In genomic region chr12:46266382-46266791, GRCh38 we compare ENCODE assay signal across 8 cellular contexts. TPM values are rescaled to one million over a fixed set of nuclear protein-coding genes. Genes with fewer than 3 reads are reported as not detected.
DNase-seq lines count a peak whose midpoint lies in the region; ATAC-seq and TF ChIP-seq lines count a peak whose summit lies in the region.

No MANE protein-coding gene starts in this region.

- no peaks in the 10 kb centered on the region for H3K9me3 Mint-ChIP-seq in HFFc6

- intact Hi-C loops in ovary (cut with DNase I): loop anchor here in 2 of 4 donors (5.0 to 10.0 kb wide), 2 partner anchors 98 to 106 kb away; partner anchors contain the start of gene SLC38A2 (in 1 of the 2)

- peak overlapping the region; percentile 64 to 94 (median 82) for H3K4me3 ChIP-seq in BLaER1 treated with 17β-estradiol and CSF1 and Interleukin-3, amounts not matched to agents 10 nM and 100 nM
- H3K4me3 ChIP-seq in HFF-Myc (replicated peaks; ENCODE audit: low read depth, low read length) (peak overlapping the region; percentile 91), ovary (peak overlapping the region; percentile 60)

- peaks cover 0 to 18% (median 6%) of the 10 kb centered on the region in 11 experiments; a peak in 12 of 22 replicates for H3K9me3 ChIP-seq in BLaER1 treated with 17β-estradiol and CSF1 and Interleukin-3, amounts not matched to agents 10 nM and 100 nM (replicated peaks in 1 of 11)
- H3K9me3 ChIP-seq in ovary: no peaks in the 10 kb centered on the region

- peak; percentile 44 for DNase-seq in HFF-Myc (ENCODE audit: extremely low read depth, low read depth)
- DNase-seq in effector CD4-positive, alpha-beta T cell: peak; percentile 45
- DNase-seq in ovary: peak in 1 of 5 donors; percentile 29
- no peak for DNase-seq in HFFc6

- peak overlapping the region; percentile 76 to 99 (median 95); a peak in 21 of 22 replicates for H3K9ac ChIP-seq in BLaER1 treated with 17β-estradiol and CSF1 and Interleukin-3, amounts not matched to agents 10 nM and 100 nM

- 51 to 84% (median 77%) methylated on average over 7 of the region's 7 CpGs for WGBS in ovary, 3 donors

- H4K20me1 ChIP-seq in BLaER1 treated with 17β-estradiol and CSF1 and Interleukin-3, amounts not matched to agents 10 nM and 100 nM: peaks cover 0 to 68% (median 52%) of the 10 kb centered on the region in 11 experiments; a peak in 19 of 22 replicates

- no peak for TF ChIP-seq POLR2A in ovary (IDR thresholded peaks at IDR 0.05)

- no peak for TF ChIP-seq EP300 in ovary (IDR thresholded peaks at IDR 0.05)

- H3K4me2 ChIP-seq in BLaER1 treated with 17β-estradiol and CSF1 and Interleukin-3, amounts not matched to agents 10 nM and 100 nM: peak overlapping the region; percentile 88 to 99 (median 96)

- ATAC-seq in SK-N-SH treated with all-trans-retinoic acid at 6 μM for 48 hours (no peak), HG03196 (IDR thresholded peaks at IDR 0.05; ENCODE audit: unreplicated experiment) (no peak), HG02678 (IDR thresholded peaks at IDR 0.05; ENCODE audit: unreplicated experiment) (no peak)

- peaks cover 0 to 29% (median 0%) of the 10 kb centered on the region in 11 experiments; a peak in 5 of 22 replicates for H3K27me3 ChIP-seq in BLaER1 treated with 17β-estradiol and CSF1 and Interleukin-3, amounts not matched to agents 10 nM and 100 nM
- no peaks in the 10 kb centered on the region for H3K27me3 ChIP-seq in ovary

- peaks cover 0 to 44% (median 19%) of the 10 kb centered on the region in 11 experiments; a peak in 15 of 22 replicates for H3K36me3 ChIP-seq in BLaER1 treated with 17β-estradiol and CSF1 and Interleukin-3, amounts not matched to agents 10 nM and 100 nM
- no peaks in the 10 kb centered on the region for H3K36me3 ChIP-seq in ovary

- H3K27me3 Mint-ChIP-seq in HFFc6 (ENCODE audit: insufficient read depth): peaks cover 3% of the 10 kb centered on the region

- TF ChIP-seq CTCF in HFF-Myc (IDR thresholded peaks at IDR 0.05; ENCODE audit: low read depth, low read length, missing control alignments) (no peak), ovary (IDR thresholded peaks at IDR 0.05) (no peak), HFFc6 (IDR thresholded peaks at IDR 0.05) (no peak)

- peaks cover 23 to 49% (median 41%) of the 10 kb centered on the region in 10 experiments for H3K4me1 ChIP-seq in BLaER1 treated with 17β-estradiol and CSF1 and Interleukin-3, amounts not matched to agents 10 nM and 100 nM
- no peaks in the 10 kb centered on the region for H3K4me1 ChIP-seq in ovary (ENCODE audit: insufficient read depth)

- H3K4me3 Mint-ChIP-seq in HFFc6: no peak overlapping the region

- peak overlapping the region in 10 of 11 experiments; percentile 70 to 99 (median 96); a peak in 19 of 22 replicates for H3K27ac ChIP-seq in BLaER1 treated with 17β-estradiol and CSF1 and Interleukin-3, amounts not matched to agents 10 nM and 100 nM
- H3K27ac ChIP-seq in ovary: no peak overlapping the region

- H3K27ac Mint-ChIP-seq in HFFc6: no peak overlapping the region

- peaks cover 3% of the 10 kb centered on the region; the same call in 1 of the 2 replicates for H3K36me3 Mint-ChIP-seq in HFFc6 (ENCODE audit: low read depth)

- no peaks in the 10 kb centered on the region for H3K4me1 Mint-ChIP-seq in HFFc6 (ENCODE audit: low read depth)

TF ChIP-seq in SK-N-SH treated with all-trans-retinoic acid at 6 μM for 48 hours, 23 proteins besides CTCF, POLR2A, EP300 and RAD21:
- TF ChIP-seq ISL1 (CRISPR knock-in tag; IDR thresholded peaks at IDR 0.05) (peak; percentile 3; the same call in 1 of the 2 replicates), ZNF565 (CRISPR knock-in tag; conservative IDR thresholded peaks at IDR 0.05; ENCODE audit: low read depth) (no peak)

RNA-seq across cellular contexts. Expression of gene SLC38A1, which starts 2.5 kb away (rescaled TPM):
- total RNA-seq in ovary: 10 to 100 TPM; 21.9 to 86.3 (median 28.6) TPM
- 10 to 100 TPM in 1 of 2 donors, 1 to 10 TPM in 1; 4.6 to 20.4 TPM for polyA plus RNA-seq in ovary
- 10 to 100 TPM; 78.2 to 98.5 (median 88.6) TPM for total RNA-seq in HFFc6 (2021; fragmentation: NEBNext Ultra II Directional; extraction: Animal tissue kit (Norgen Biotek cat#: 25700))

Comparison
In these comparisons a context has a peak if more than half of its experiments do, and no peak if none do; other contexts are left out.
1. H3K27ac ChIP-seq: peak in BLaER1 treated with 17β-estradiol and CSF1 and Interleukin-3, amounts not matched to agents 10 nM and 100 nM (10 of 11); none in ovary (0 of 2).
2. Peak in every context shown above with its lines, with median percentiles within 50 percentile points of each other: H3K4me3 ChIP-seq.